ENCODE assay signal across 22 cellular contexts in the genomic region with DNA sequence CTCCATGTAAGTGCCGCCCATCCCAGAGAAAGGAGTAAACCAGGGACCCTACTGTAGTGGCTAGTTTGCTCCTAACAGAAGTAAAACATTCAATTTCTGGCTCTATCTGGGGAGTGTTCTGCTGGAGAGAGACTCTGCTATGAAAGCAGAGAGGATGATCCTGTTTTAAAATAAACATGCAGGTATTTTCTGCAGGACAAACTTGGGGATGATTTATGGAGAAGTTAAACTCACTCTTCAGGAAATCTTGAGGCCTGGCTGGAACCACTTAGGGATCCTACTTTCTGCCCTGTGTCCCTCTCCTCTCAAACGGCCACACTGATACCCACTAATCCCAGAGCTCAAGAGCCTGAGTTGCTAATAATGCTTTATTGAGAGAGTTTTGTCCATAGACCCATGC.
"Had no signal": no experiment of that assay in that cellular context is flagged by ENCODE, and none has a peak within 500 bp of the region (broad histone marks: within the 10 kb centered on the region; RNA-seq: fewer than 3 reads in every experiment).

No MANE protein-coding gene starts in this region.

- H3K36me3 ChIP-seq: brain microvascular endothelial cell, esophagus squamous epithelium had no signal

- H3K27me3 ChIP-seq: brain microvascular endothelial cell, esophagus squamous epithelium had no signal

- DNase-seq: activated CD4-positive, alpha-beta memory T cell treated with anti-CD3 and anti-CD28 coated beads, Interleukin-2, amount 10 ng/mL, durations not matched to agents 7 days and 5 days; activated CD4-positive, alpha-beta T cell treated with anti-CD3 and anti-CD28 coated beads for 1 hour; activated CD4-positive, alpha-beta T cell treated with anti-CD3 and anti-CD28 coated beads for 4 hours; activated CD4-positive, alpha-beta T cell treated with anti-CD3 and anti-CD28 coated beads, Interleukin-2, amount 10 ng/mL, durations not matched to agents 7 days and 5 days; activated CD4-positive, alpha-beta T cell treated with anti-CD3 and anti-CD28 coated beads, Interleukin-2, amount 50 U/mL, for 4 hours; activated CD8-positive, alpha-beta memory T cell treated with anti-CD3 and anti-CD28 coated beads, Interleukin-2, amount 50 U/mL, for 48 hours; activated effector memory CD4-positive, alpha-beta T cell treated with Interleukin-2 at 50 U/mL for 16 hours; activated gamma-delta T cell treated with Interleukin-2 at 50 U/mL for 16 hours; activated naive CD4-positive, alpha-beta T cell treated with anti-CD3 and anti-CD28 coated beads, Interleukin-2, amount 50 U/mL, for 16 hours; activated naive CD4-positive, alpha-beta T cell treated with Interleukin-2 at 50 U/mL for 16 hours; activated T-cell treated with anti-CD3 and anti-CD28 coated beads for 4 hours; activated T-cell treated with anti-CD3 and anti-CD28 coated beads, Interleukin-2, amount 50 U/mL, for 24 hours; activated T-cell treated with anti-CD3 and anti-CD28 coated beads, Interleukin-2, amount 50 U/mL, for 72 hours; amniotic stem cell; brain microvascular endothelial cell; effector CD4-positive, alpha-beta T cell; effector memory CD8-positive, alpha-beta T cell; esophagus squamous epithelium; foreskin melanocyte; T-helper 2 cell had no signal

- H3K4me3 ChIP-seq: coronary artery, esophagus squamous epithelium had no signal

- H3K27ac ChIP-seq: brain microvascular endothelial cell, coronary artery, epithelial cell of prostate, esophagus squamous epithelium had no signal

- H3K9me3 ChIP-seq: esophagus squamous epithelium had no signal
